In genomic region chr1:58881471-58881994, GRCh38 we compare ENCODE assay signal across 11 cellular contexts.
A peak's percentile ranks its signal among the peaks of the same experiment; 100 is the strongest.
DNase-seq lines count a peak whose midpoint lies in the region; ATAC-seq, FAIRE-seq and TF ChIP-seq lines count a peak whose summit lies in the region.
"Had no signal": no experiment of that assay in that cellular context is flagged by ENCODE, and none has a peak within 500 bp of the region (broad histone marks: within the 10 kb centered on the region; RNA-seq: fewer than 3 reads in every experiment).

No MANE protein-coding gene starts in this region.

- no peaks in the 10 kb centered on the region for H3K9me3 Mint-ChIP-seq in activated CD8-positive, alpha-beta T cell treated with anti-CD3 and anti-CD28 coated beads for 36 hours
- H3K9me3 Mint-ChIP-seq in activated CD8-positive, alpha-beta T cell treated with anti-CD3 and anti-CD28 coated beads, Interleukin-2, amount 10 ng/mL, durations not matched to agents 7 days and 5 days (ENCODE audit: insufficient read depth), result no peaks in the 10 kb centered on the region
- H3K9me3 Mint-ChIP-seq: activated T-helper 2 cell treated with anti-CD3 and anti-CD28 coated beads, Interferon-gamma antibody, Interleukin-2, Interleukin-4, amounts not matched to agents 10 μg/mL and 5 μg/mL and 100 μg/mL, durations not matched to agents 14 hours and 24 hours and 36 hours; naive thymus-derived CD8-positive, alpha-beta T cell had no signal

- H3K4me1 ChIP-seq in adipocyte (ENCODE audit: control insufficient read depth, insufficient read depth, low read length) (peaks cover 58% of the 10 kb centered on the region), keratinocyte (ENCODE audit: control insufficient read depth, extremely low read depth, insufficient read depth, low read length) (peaks cover 30% of the 10 kb centered on the region), tibial nerve (peaks cover 0 to 40% (median 35%) of the 10 kb centered on the region in 4 donors), lower lobe of right lung (peaks cover 41% of the 10 kb centered on the region)

- FAIRE-seq in keratinocyte (lab: Jason Lieb, UNC), result no peak

- no peaks in the 10 kb centered on the region for H3K27me3 Mint-ChIP-seq in activated CD8-positive, alpha-beta T cell treated with anti-CD3 and anti-CD28 coated beads for 36 hours
- H3K27me3 Mint-ChIP-seq in activated CD8-positive, alpha-beta T cell treated with anti-CD3 and anti-CD28 coated beads, Interleukin-2, amount 10 ng/mL, durations not matched to agents 7 days and 5 days (ENCODE audit: low read depth), result no peaks in the 10 kb centered on the region

- H3K27ac ChIP-seq in keratinocyte (ENCODE audit: control insufficient read depth, insufficient read depth, low read length), result no peak overlapping the region
- H3K27ac ChIP-seq in tibial nerve, result peak overlapping the region in 1 of 4 donors; percentile 32
- no peak overlapping the region for H3K27ac ChIP-seq in lower lobe of right lung

- H3K36me3 ChIP-seq in adipocyte (ENCODE audit: control insufficient read depth, insufficient read depth, low read length, severe bottlenecking) (no peaks in the 10 kb centered on the region), keratinocyte (ENCODE audit: control insufficient read depth in 2 of 2, extremely low read depth in 1 of 2, insufficient read depth in 2 of 2, low read length in 2 of 2) (no peaks in the 10 kb centered on the region), tibial nerve (no peaks in the 10 kb centered on the region), lower lobe of right lung (no peaks in the 10 kb centered on the region)

- no peak overlapping the region for H2AFZ ChIP-seq in keratinocyte (ENCODE audit: control insufficient read depth, low read length)

- CTCF ChIA-PET in activated CD8-positive, alpha-beta T cell treated with anti-CD3 and anti-CD28 coated beads for 36 hours (lab: Charles Lee), result no interaction called here
- CTCF ChIA-PET in activated CD8-positive, alpha-beta T cell treated with anti-CD3 and anti-CD28 coated beads, Interleukin-2, amount 10 ng/mL, durations not matched to agents 7 days and 5 days (lab: Charles Lee), result interaction anchor here (1.1 to 1.4 kb wide), 2 partner anchors 22 to 55 kb away, joined by 3 read pairs; no protein-coding TSS in a partner anchor

- no peak overlapping the region for H3K4me2 ChIP-seq in keratinocyte (ENCODE audit: control insufficient read depth, extremely low read depth, insufficient read depth, low read depth, low read length)

- no peaks in the 10 kb centered on the region for H3K9me3 ChIP-seq in adipocyte (ENCODE audit: control insufficient read depth, low read length)
- H3K9me3 ChIP-seq in keratinocyte (ENCODE audit: control insufficient read depth, low read depth, low read length), result no peaks in the 10 kb centered on the region
- H3K9me3 ChIP-seq in tibial nerve, result no peaks in the 10 kb centered on the region
- H3K9me3 ChIP-seq in lower lobe of right lung, result no peaks in the 10 kb centered on the region

- WGBS in tibial nerve, 2 donors, result 48 to 65% methylated on average over 3 of the region's 3 CpGs

- TF ChIP-seq EP300 in tibial nerve (IDR thresholded peaks at IDR 0.05), result peak in 1 of 2 donors; percentile 85

- intact Hi-C loops in activated CD8-positive, alpha-beta T cell treated with anti-CD3 and anti-CD28 coated beads for 36 hours (cut with micrococcal nuclease), result no loop called here
- intact Hi-C loops in lower lobe of right lung (cut with DNase I), result no loop called here

- POLR2A ChIA-PET in activated CD8-positive, alpha-beta T cell treated with anti-CD3 and anti-CD28 coated beads for 36 hours (lab: Charles Lee), result interaction anchor here (1.0 kb wide), 1 partner anchor 14 kb away, joined by 3 read pairs; no protein-coding TSS in a partner anchor
- POLR2A ChIA-PET in activated CD8-positive, alpha-beta T cell treated with anti-CD3 and anti-CD28 coated beads, Interleukin-2, amount 10 ng/mL, durations not matched to agents 7 days and 5 days (lab: Charles Lee), result no interaction called here

- no peak overlapping the region for H3K4me3 Mint-ChIP-seq in activated CD8-positive, alpha-beta T cell treated with anti-CD3 and anti-CD28 coated beads for 36 hours
- H3K4me3 Mint-ChIP-seq in activated CD8-positive, alpha-beta T cell treated with anti-CD3 and anti-CD28 coated beads, Interleukin-2, amount 10 ng/mL, durations not matched to agents 7 days and 5 days, result no peak overlapping the region
- H3K4me3 Mint-ChIP-seq: naive thymus-derived CD8-positive, alpha-beta T cell had no signal

- no peak for TF ChIP-seq POLR2A in tibial nerve (IDR thresholded peaks at IDR 0.05)

- H3K4me3 ChIP-seq in adipocyte (ENCODE audit: low read length) (no peak overlapping the region), keratinocyte (ENCODE audit: control insufficient read depth in 2 of 3, extremely low read depth in 1 of 3, insufficient read depth in 2 of 3, low read depth in 1 of 3, low read length in 3 of 3) (no peak overlapping the region), tibial nerve (no peak overlapping the region), lower lobe of right lung (no peak overlapping the region)

- no peaks in the 10 kb centered on the region for H4K20me1 ChIP-seq in keratinocyte (ENCODE audit: control insufficient read depth, extremely low read depth, insufficient read depth, low read length)

- no peaks in the 10 kb centered on the region for H3K9me1 ChIP-seq in keratinocyte (ENCODE audit: control insufficient read depth, extremely low read depth, insufficient read depth, low read length)

- no peak for ATAC-seq in activated CD8-positive, alpha-beta T cell treated with anti-CD3 and anti-CD28 coated beads for 36 hours
- ATAC-seq in activated CD8-positive, alpha-beta T cell treated with anti-CD3 and anti-CD28 coated beads, Interleukin-2, amount 10 ng/mL, durations not matched to agents 7 days and 5 days, result no peak
- ATAC-seq in lower lobe of right lung, result no peak
- ATAC-seq in GM21390 (IDR thresholded peaks at IDR 0.05; ENCODE audit: unreplicated experiment), result no peak
- ATAC-seq: naive thymus-derived CD8-positive, alpha-beta T cell had no signal

- no peaks in the 10 kb centered on the region for H3K36me3 Mint-ChIP-seq in activated CD8-positive, alpha-beta T cell treated with anti-CD3 and anti-CD28 coated beads for 36 hours (ENCODE audit: low read depth)
- no peaks in the 10 kb centered on the region for H3K36me3 Mint-ChIP-seq in activated CD8-positive, alpha-beta T cell treated with anti-CD3 and anti-CD28 coated beads, Interleukin-2, amount 10 ng/mL, durations not matched to agents 7 days and 5 days (ENCODE audit: low read depth)
- H3K36me3 Mint-ChIP-seq: naive thymus-derived CD8-positive, alpha-beta T cell had no signal

- no peak overlapping the region for H3K27ac Mint-ChIP-seq in activated CD8-positive, alpha-beta T cell treated with anti-CD3 and anti-CD28 coated beads for 36 hours
- H3K27ac Mint-ChIP-seq in activated CD8-positive, alpha-beta T cell treated with anti-CD3 and anti-CD28 coated beads, Interleukin-2, amount 10 ng/mL, durations not matched to agents 7 days and 5 days, result no peak overlapping the region
- H3K27ac Mint-ChIP-seq: activated T-helper 2 cell treated with anti-CD3 and anti-CD28 coated beads, Interferon-gamma antibody, Interleukin-2, Interleukin-4, amounts not matched to agents 10 μg/mL and 5 μg/mL and 100 μg/mL, durations not matched to agents 14 hours and 24 hours and 36 hours had no signal

- peak; percentile 15 for DNase-seq in activated CD8-positive, alpha-beta T cell treated with anti-CD3 and anti-CD28 coated beads for 36 hours
- no peak for DNase-seq in activated CD8-positive, alpha-beta T cell treated with anti-CD3 and anti-CD28 coated beads, Interleukin-2, amount 10 ng/mL, durations not matched to agents 7 days and 5 days
- DNase-seq in adipocyte (ENCODE audit: low read depth) (peak; percentile 26), keratinocyte (ENCODE audit: low read depth, low spot score) (peak; percentile 28), tibial nerve (ENCODE audit: low spot score in 2 of 2) (peak; percentile 39 to 72), NCI-H1436 (lab: John Stamatoyannopoulos, UW) (no peak), lower lobe of right lung (no peak)
- DNase-seq: naive thymus-derived CD8-positive, alpha-beta T cell; NCI-H1092 treated with DMSO at 0.1 percent for 48 hours had no signal

- H3K4me1 Mint-ChIP-seq in activated CD8-positive, alpha-beta T cell treated with anti-CD3 and anti-CD28 coated beads for 36 hours (ENCODE audit: low read depth), result peaks cover 22% of the 10 kb centered on the region
- peaks cover 35% of the 10 kb centered on the region for H3K4me1 Mint-ChIP-seq in activated CD8-positive, alpha-beta T cell treated with anti-CD3 and anti-CD28 coated beads, Interleukin-2, amount 10 ng/mL, durations not matched to agents 7 days and 5 days (ENCODE audit: low read depth)

- H3K79me2 ChIP-seq in keratinocyte (ENCODE audit: control insufficient read depth, insufficient read depth, low read length), result no peaks in the 10 kb centered on the region

- H3K9ac ChIP-seq in adipocyte (ENCODE audit: low read length), result no peak overlapping the region
- H3K9ac ChIP-seq in keratinocyte (ENCODE audit: control insufficient read depth, extremely low read depth, insufficient read depth, low read length), result no peak overlapping the region

- TF ChIP-seq CTCF in activated CD8-positive, alpha-beta T cell treated with anti-CD3 and anti-CD28 coated beads for 36 hours (IDR thresholded peaks at IDR 0.05), result no peak
- no peak for TF ChIP-seq CTCF in keratinocyte (optimal IDR thresholded peaks at IDR 0.05 in 1 of 3, IDR thresholded peaks at IDR 0.05 in 1 of 3, conservative IDR thresholded peaks at IDR 0.05 in 1 of 3; ENCODE audit: extremely low read depth in 1 of 3, insufficient read depth in 2 of 3, low read length in 3 of 3)
- peak in 1 of 5 experiments; percentile 0 for TF ChIP-seq CTCF in tibial nerve (IDR thresholded peaks at IDR 0.05)
- TF ChIP-seq CTCF in lower lobe of right lung (IDR thresholded peaks at IDR 0.05), result no peak

- dilution Hi-C loops in keratinocyte (cut with MboI; ENCODE audit: extremely low pct_ligation_motif_present, low sequenced_read_pairs), result no loop called here

- H3K27me3 ChIP-seq in adipocyte (replicated peaks; ENCODE audit: control insufficient read depth, insufficient read depth, low read length) (no peaks in the 10 kb centered on the region), keratinocyte (ENCODE audit: control insufficient read depth, extremely low read depth, insufficient read depth, low read length) (no peaks in the 10 kb centered on the region), tibial nerve (no peaks in the 10 kb centered on the region), lower lobe of right lung (ENCODE audit: low read depth) (no peaks in the 10 kb centered on the region)

Comparison
In these comparisons a context has a peak if more than half of its experiments do, and no peak if none do; other contexts are left out.
1. DNase-seq: peak in activated CD8-positive, alpha-beta T cell treated with anti-CD3 and anti-CD28 coated beads for 36 hours (single experiment), adipocyte (single experiment), keratinocyte (single experiment) and tibial nerve (2 of 2); none in activated CD8-positive, alpha-beta T cell treated with anti-CD3 and anti-CD28 coated beads, Interleukin-2, amount 10 ng/mL, durations not matched to agents 7 days and 5 days (single experiment), NCI-H1436 (single experiment) and lower lobe of right lung (single experiment).